ENCODE assay signal across 8 cellular contexts in genomic region chr1:24641646-24642151, GRCh38. TPM values are rescaled to one million over a fixed set of nuclear protein-coding genes. Genes with fewer than 3 reads are reported as not detected.
A peak's percentile ranks its signal among the peaks of the same experiment; 100 is the strongest.
DNase-seq lines count a peak whose midpoint lies in the region; TF ChIP-seq lines count a peak whose summit lies in the region.

No MANE protein-coding gene starts in this region.

- H4K8ac ChIP-seq in neuronal stem cell (ENCODE audit: low read depth, low read length), result no peak overlapping the region

- TF ChIP-seq POLR2A in uterus (IDR thresholded peaks at IDR 0.05), result no peak

- peaks cover 44% of the 10 kb centered on the region for H3K79me2 ChIP-seq in Loucy (ENCODE audit: insufficient read depth, low read length)

- peaks cover 15 to 16% of the 10 kb centered on the region in 2 donors for H3K36me3 Mint-ChIP-seq in CD14-positive monocyte
- H3K36me3 Mint-ChIP-seq in activated T-cell treated with anti-CD3 and anti-CD28 coated beads, Interleukin-2, amount 50 U/mL, for 24 hours (ENCODE audit: low read depth), result peaks cover 41% of the 10 kb centered on the region

- H3K27ac ChIP-seq in neuronal stem cell (replicated peaks; ENCODE audit: low read length), result peak overlapping the region; percentile 55
- H3K27ac ChIP-seq in uterus, result peak overlapping the region; percentile 99 to 100

- H3K27me3 ChIP-seq in Loucy (ENCODE audit: insufficient read depth, low read length, poor library complexity, severe bottlenecking), result peaks cover 4% of the 10 kb centered on the region
- peaks cover 0 to 6% (median 0%) of the 10 kb centered on the region in 3 experiments for H3K27me3 ChIP-seq in neuronal stem cell (ENCODE audit: control insufficient read depth in 3 of 3, insufficient read depth in 3 of 3, low read depth in 1 of 3, low read length in 3 of 3)
- no peaks in the 10 kb centered on the region for H3K27me3 ChIP-seq in uterus

- peak overlapping the region; percentile 83 to 97 for H3K4me3 Mint-ChIP-seq in CD14-positive monocyte
- H3K4me3 Mint-ChIP-seq in activated T-cell treated with anti-CD3 and anti-CD28 coated beads, Interleukin-2, amount 50 U/mL, for 24 hours, result peak overlapping the region; percentile 96

- H2AK5ac ChIP-seq in neuronal stem cell (ENCODE audit: low read depth, low read length), result peak overlapping the region; percentile 39

- H3K79me1 ChIP-seq in neuronal stem cell (ENCODE audit: low read depth, low read length), result peaks cover 2% of the 10 kb centered on the region

- POLR2A ChIA-PET in HEK293T (lab: Yijun Ruan, JAX), result interaction anchor here (0.6 to 1.5 kb wide), 4 partner anchors 64 to 101 kb away, joined by 3 to 4 read pairs (median 4); no protein-coding TSS in a partner anchor

- no peak for TF ChIP-seq CTCF in CD14-positive monocyte (IDR thresholded peaks at IDR 0.05)
- no peak for TF ChIP-seq CTCF in Loucy (conservative IDR thresholded peaks at IDR 0.05; ENCODE audit: low read length)
- no peak for TF ChIP-seq CTCF in fibroblast of pulmonary artery (IDR thresholded peaks at IDR 0.05; ENCODE audit: low read length, missing control alignments)
- TF ChIP-seq CTCF in uterus (IDR thresholded peaks at IDR 0.05), result peak in 1 of 4 experiments; percentile 14

- H3K27me3 Mint-ChIP-seq in CD14-positive monocyte (ENCODE audit: low read depth in 3 of 3), result peaks cover 0 to 4% (median 1%) of the 10 kb centered on the region in 3 donors
- H3K27me3 Mint-ChIP-seq in activated T-cell treated with anti-CD3 and anti-CD28 coated beads, Interleukin-2, amount 50 U/mL, for 24 hours, result no peaks in the 10 kb centered on the region

- DNase-seq in CD14-positive monocyte (ENCODE audit: low spot score), result no peak
- peak; percentile 65 for DNase-seq in activated T-cell treated with anti-CD3 and anti-CD28 coated beads, Interleukin-2, amount 50 U/mL, for 24 hours
- peak; percentile 40 for DNase-seq in fibroblast of pulmonary artery (ENCODE audit: low read depth)
- DNase-seq in neuronal stem cell (ENCODE audit: low spot score), result no peak
- peak; percentile 51 to 62 for DNase-seq in uterus
- DNase-seq in HEK293T (ENCODE audit: extremely low spot score), result no peak
- DNase-seq in midbrain (lab: John Stamatoyannopoulos, UW), result no peak

- H4K20me1 ChIP-seq in Loucy (ENCODE audit: insufficient read depth, low read length, poor library complexity, severe bottlenecking), result peaks cover 34% of the 10 kb centered on the region

- no peak overlapping the region for H2BK5ac ChIP-seq in neuronal stem cell (ENCODE audit: low read length)

- CTCF ChIA-PET in HEK293T (lab: Yijun Ruan, JAX), result interaction anchor here (0.6 kb wide), 1 partner anchor 102 kb away, joined by 6 read pairs; no protein-coding TSS in a partner anchor

- no peak overlapping the region for H3K4ac ChIP-seq in neuronal stem cell (ENCODE audit: low read length)

- H2AFZ ChIP-seq in Loucy (ENCODE audit: low read length) (no peak overlapping the region), neuronal stem cell (ENCODE audit: low read length) (peak overlapping the region; percentile 23)

- H3K9ac ChIP-seq in Loucy (ENCODE audit: low read depth, low read length, poor library complexity, severe bottlenecking) (peak overlapping the region; percentile 89), neuronal stem cell (ENCODE audit: low read depth, low read length, poor library complexity) (peak overlapping the region; percentile 32)

- WGBS in neuronal stem cell (ENCODE audit: extremely low coverage in 2 of 2, insufficient read length in 2 of 2, insufficient replicate concordance in 1 of 2), 2 donors, result no CpG with 5 or more reads among the region's 24 CpGs

- no peak overlapping the region for H2BK15ac ChIP-seq in neuronal stem cell (ENCODE audit: low read length)

- H3K18ac ChIP-seq in neuronal stem cell (ENCODE audit: low read length), result no peak overlapping the region

- H3K4me1 ChIP-seq in Loucy (ENCODE audit: insufficient read depth, low read length, poor library complexity, severe bottlenecking) (peaks cover 32% of the 10 kb centered on the region), neuronal stem cell (ENCODE audit: control insufficient read depth in 2 of 2, insufficient read depth in 1 of 2, low read depth in 1 of 2, low read length in 2 of 2) (peaks cover 5% of the 10 kb centered on the region in 2 donors), uterus (peaks cover 0 to 8% of the 10 kb centered on the region in 2 donors)

- H3K4me1 Mint-ChIP-seq in CD14-positive monocyte, result peaks cover 28% of the 10 kb centered on the region
- H3K4me1 Mint-ChIP-seq in activated T-cell treated with anti-CD3 and anti-CD28 coated beads, Interleukin-2, amount 50 U/mL, for 24 hours (ENCODE audit: low read depth), result peaks cover 42% of the 10 kb centered on the region

- no peak overlapping the region for H2BK12ac ChIP-seq in neuronal stem cell (ENCODE audit: low read length)

- intact Hi-C loops in CD14-positive monocyte (cut with micrococcal nuclease) (loop anchor here in 1 of 2 donors (5.0 to 10.0 kb wide), 4 partner anchors 449 to 1356 kb away; partner anchors contain the start of genes PAFAH2 and ZNF436), uterus (cut with DNase I; ENCODE audit: low total_unique reads) (no loop called here)

- H4K91ac ChIP-seq in neuronal stem cell (ENCODE audit: low read depth, low read length, poor library complexity), result peak overlapping the region; percentile 41

- H3K14ac ChIP-seq in neuronal stem cell (ENCODE audit: low read length), result no peak overlapping the region

- peak overlapping the region; percentile 98 to 100 (median 99) for H3K27ac Mint-ChIP-seq in CD14-positive monocyte
- H3K27ac Mint-ChIP-seq in activated T-cell treated with anti-CD3 and anti-CD28 coated beads, Interleukin-2, amount 50 U/mL, for 24 hours, result peak overlapping the region; percentile 99

- peaks cover 0 to 4% (median 0%) of the 10 kb centered on the region in 7 donors for H3K9me3 Mint-ChIP-seq in CD14-positive monocyte
- H3K9me3 Mint-ChIP-seq in activated T-cell treated with anti-CD3 and anti-CD28 coated beads, Interleukin-2, amount 50 U/mL, for 24 hours, result no peaks in the 10 kb centered on the region

- H3K4me2 ChIP-seq in Loucy (ENCODE audit: low read depth, low read length, poor library complexity, severe bottlenecking) (peak overlapping the region; percentile 82), neuronal stem cell (ENCODE audit: insufficient read depth, low read length, poor library complexity, severe bottlenecking) (peak overlapping the region; percentile 61)

- no peaks in the 10 kb centered on the region for H3K9me2 ChIP-seq in Loucy (replicated peaks; ENCODE audit: low read depth, low read length)

- H3K4me3 ChIP-seq in Loucy (ENCODE audit: low read length, poor library complexity, severe bottlenecking) (peak overlapping the region; percentile 89), fibroblast of pulmonary artery (replicated peaks; ENCODE audit: low read depth, low read length) (peak overlapping the region; percentile 97), neuronal stem cell (ENCODE audit: low read length in 2 of 2) (peak overlapping the region; percentile 15 to 41), uterus (peak overlapping the region; percentile 67 to 96)

- no peaks in the 10 kb centered on the region for H3F3A ChIP-seq in Loucy (ENCODE audit: low read depth)

- H3K36me3 ChIP-seq in Loucy (ENCODE audit: insufficient read depth, low read length), result peaks cover 12% of the 10 kb centered on the region; the same call in 1 of the 2 replicates
- peaks cover 1 to 22% of the 10 kb centered on the region in 2 donors for H3K36me3 ChIP-seq in neuronal stem cell (replicated peaks in 1 of 2; ENCODE audit: control insufficient read depth in 2 of 2, insufficient read depth in 2 of 2, low read length in 2 of 2)
- no peaks in the 10 kb centered on the region for H3K36me3 ChIP-seq in uterus

- H3K9me3 ChIP-seq in Loucy (ENCODE audit: insufficient read depth, low read depth, low read length) (no peaks in the 10 kb centered on the region), neuronal stem cell (replicated peaks in 1 of 2; ENCODE audit: control insufficient read depth in 2 of 2, insufficient read depth in 1 of 2, low read depth in 1 of 2, low read length in 2 of 2) (no peaks in the 10 kb centered on the region), uterus (no peaks in the 10 kb centered on the region)

- peak overlapping the region; percentile 81 for H3K23ac ChIP-seq in neuronal stem cell (ENCODE audit: low read depth, low read length, poor library complexity)

- H2BK120ac ChIP-seq in neuronal stem cell (ENCODE audit: low read depth, low read length), result no peak overlapping the region

TF ChIP-seq in HEK293T, 16 proteins besides CTCF, POLR2A, EP300 and RAD21:
- TF ChIP-seq ZNF384 (IDR thresholded peaks at IDR 0.05), result no peak
- TF ChIP-seq BHLHE40 (IDR thresholded peaks at IDR 0.05; ENCODE audit: borderline replicate concordance), result no peak
- TF ChIP-seq ELF4 (IDR thresholded peaks at IDR 0.05), result no peak
- no peak for TF ChIP-seq L3MBTL2 (conservative IDR thresholded peaks at IDR 0.05)
- no peak for TF ChIP-seq FOXA1 (IDR thresholded peaks at IDR 0.05)

RNA-seq across cellular contexts. Expression of gene SRRM1, which starts 1.4 kb away (rescaled TPM):
- 100 to 1,000 TPM in 1 of 2 donors, 10 to 100 TPM in 1; 55.9 to 106 TPM for polyA plus RNA-seq in CD14-positive monocyte
- polyA plus RNA-seq in neuronal stem cell (2013, experiment 1 of 2), result 388 TPM
- 405 TPM for polyA plus RNA-seq in neuronal stem cell (2013, experiment 2 of 2)
- total RNA-seq in uterus, result 100 to 1,000 TPM in 2 of 4 donors, 10 to 100 TPM in 2; 92.6 to 177 (median 129) TPM

Comparison
In these comparisons a context has a peak if more than half of its experiments do, and no peak if none do; other contexts are left out.
1. DNase-seq: peak in activated T-cell treated with anti-CD3 and anti-CD28 coated beads, Interleukin-2, amount 50 U/mL, for 24 hours (single experiment), fibroblast of pulmonary artery (single experiment) and uterus (2 of 2); none in CD14-positive monocyte (single experiment), neuronal stem cell (single experiment), HEK293T (single experiment) and midbrain (single experiment).
2. H3K4me3 ChIP-seq: peak in every context shown above with its lines; median percentile 97 in fibroblast of pulmonary artery; 89 in Loucy; 82 in uterus; 28 in neuronal stem cell.